15 cellular contexts compared by ENCODE assay signal in genomic region chr15:42939841-42940240, GRCh38.
"Had no signal": no experiment of that assay in that cellular context is flagged by ENCODE, and none has a peak within 500 bp of the region (broad histone marks: within the 10 kb centered on the region; RNA-seq: fewer than 3 reads in every experiment).

No MANE protein-coding gene starts in this region.

- H3K4me3 ChIP-seq: cardiac muscle cell, lung, skin epidermis, testis, transverse colon had no signal

- H3K4me1 ChIP-seq: testis, transverse colon had no signal

- H3K9me3 ChIP-seq: testis, transverse colon had no signal

- H3K27me3 ChIP-seq: cardiac muscle cell, foreskin keratinocyte, testis, transverse colon had no signal

- FAIRE-seq: colon, islet of Langerhans had no signal

- H3K27ac ChIP-seq: cardiac muscle cell, foreskin keratinocyte, skin epidermis, testis, transverse colon had no signal

- DNase-seq: erythroblast; foreskin keratinocyte; left ventricle myocardium superior; mesenchymal stem cell; midbrain; naive B cell; stimulated activated CD4-positive, alpha-beta T cell treated with anti-CD3 and anti-CD28 coated beads, Interleukin-2, amount 100 ng/mL, for 48 hours; stimulated activated naive CD8-positive, alpha-beta T cell treated with anti-CD3 and anti-CD28 coated beads, Interleukin-15, Interleukin-2, amounts not matched to agents 100 U/mL and 50 U/mL, for 24 hours; testis; transverse colon had no signal
